21 cellular contexts compared by ENCODE assay signal in genomic region chr9:32926901-32927300, GRCh38.
A peak's percentile ranks its signal among the peaks of the same experiment; 100 is the strongest.
DNase-seq lines count a peak whose midpoint lies in the region; ATAC-seq and TF ChIP-seq lines count a peak whose summit lies in the region.
"Had no signal": no experiment of that assay in that cellular context is flagged by ENCODE, and none has a peak within 500 bp of the region (broad histone marks: within the 10 kb centered on the region; RNA-seq: fewer than 3 reads in every experiment).

No MANE protein-coding gene starts in this region.

- TF ChIP-seq CTCF in left ventricle myocardium inferior (IDR thresholded peaks at IDR 0.05; ENCODE audit: borderline replicate concordance) (no peak), WERI-Rb-1 (IDR thresholded peaks at IDR 0.05; ENCODE audit: low read depth, low read length) (no peak)

- peak; percentile 51 to 78 for ATAC-seq in right cardiac atrium
- no peak for ATAC-seq in HG02884 (IDR thresholded peaks at IDR 0.05; ENCODE audit: unreplicated experiment)
- ATAC-seq: A549 had no signal

- no peaks in the 10 kb centered on the region for H3K9me3 ChIP-seq in right cardiac atrium (ENCODE audit: control insufficient read depth, low read length)
- H3K9me3 ChIP-seq in left ventricle myocardium inferior (replicated peaks), result peaks cover 5% of the 10 kb centered on the region
- no peaks in the 10 kb centered on the region for H3K9me3 ChIP-seq in MG63
- H3K9me3 ChIP-seq in WERI-Rb-1 (ENCODE audit: severe bottlenecking), result no peaks in the 10 kb centered on the region
- H3K9me3 ChIP-seq: A549, SK-N-SH had no signal

- DNase-seq in right cardiac atrium, result peak; percentile 51 to 55 (median 53)
- DNase-seq in left ventricle myocardium inferior, result no peak
- peak; percentile 1 for DNase-seq in MG63
- peak; percentile 76 for DNase-seq in dermis blood vessel endothelial cell
- peak; percentile 57 for DNase-seq in pulmonary artery endothelial cell (ENCODE audit: low read depth, low spot score)
- DNase-seq in WERI-Rb-1, result no peak
- DNase-seq in 8988T, result no peak
- DNase-seq: CD8-positive, alpha-beta memory T cell; DMS79; IMR-90; Karpas-422; NCI-H1105 treated with DMSO at 0.1 percent for 48 hours; NCI-H187; NCI-H2107; NCI-H510A; NCI-H774; SHP77 treated with DMSO at 0.1 percent for 48 hours; SK-N-SH had no signal

- H3K27me3 ChIP-seq in right cardiac atrium (ENCODE audit: control insufficient read depth, insufficient read depth) (no peaks in the 10 kb centered on the region), left ventricle myocardium inferior (ENCODE audit: low read depth) (no peaks in the 10 kb centered on the region), MG63 (no peaks in the 10 kb centered on the region), WERI-Rb-1 (ENCODE audit: insufficient read depth, low read depth, severe bottlenecking) (no peaks in the 10 kb centered on the region)
- H3K27me3 ChIP-seq: BLaER1 had no signal

- no peaks in the 10 kb centered on the region for H3K36me3 ChIP-seq in left ventricle myocardium inferior
- H3K36me3 ChIP-seq in MG63, result no peaks in the 10 kb centered on the region
- H3K36me3 ChIP-seq in WERI-Rb-1, result no peaks in the 10 kb centered on the region
- H3K36me3 ChIP-seq: BLaER1 had no signal

- WGBS in right cardiac atrium, result 71% methylated on average over 7 of the region's 7 CpGs

- intact Hi-C loops in right cardiac atrium (cut with DNase I), result no loop called here
- intact Hi-C loops in left ventricle myocardium inferior (cut with micrococcal nuclease), result no loop called here

- no peak overlapping the region for H3K27ac ChIP-seq in right cardiac atrium (ENCODE audit: low read length)
- H3K27ac ChIP-seq in left ventricle myocardium inferior (replicated peaks), result no peak overlapping the region
- H3K27ac ChIP-seq in WERI-Rb-1, result no peak overlapping the region
- H3K27ac ChIP-seq: A549, BLaER1 had no signal

- no peaks in the 10 kb centered on the region for H3K4me1 ChIP-seq in right cardiac atrium (ENCODE audit: control insufficient read depth, insufficient read depth, low read length)
- peaks cover 14% of the 10 kb centered on the region for H3K4me1 ChIP-seq in left ventricle myocardium inferior
- H3K4me1 ChIP-seq: A549, BLaER1 had no signal

- no peak overlapping the region for H3K4me3 ChIP-seq in right cardiac atrium (ENCODE audit: low read length)
- H3K4me3 ChIP-seq in left ventricle myocardium inferior, result no peak overlapping the region
- no peak overlapping the region for H3K4me3 ChIP-seq in MG63
- H3K4me3 ChIP-seq in WERI-Rb-1 (ENCODE audit: low read depth, low read length), result no peak overlapping the region
- H3K4me3 ChIP-seq: A549, BLaER1 had no signal

Comparison
In these comparisons a context has a peak if more than half of its experiments do, and no peak if none do; other contexts are left out.
1. DNase-seq: peak in right cardiac atrium (3 of 3), MG63 (single experiment), dermis blood vessel endothelial cell (single experiment) and pulmonary artery endothelial cell (single experiment); none in left ventricle myocardium inferior (single experiment), WERI-Rb-1 (single experiment) and 8988T (single experiment).